ENCODE assay signal across 21 cellular contexts in genomic region chr11:59204736-59205135, GRCh38. TPM values are rescaled to one million over a fixed set of nuclear protein-coding genes. Genes with fewer than 3 reads are reported as not detected.
"Had no signal": no experiment of that assay in that cellular context is flagged by ENCODE, and none has a peak within 500 bp of the region (broad histone marks: within the 10 kb centered on the region; RNA-seq: fewer than 3 reads in every experiment).

No MANE protein-coding gene starts in this region.

- H3K27ac ChIP-seq: ascending aorta, epithelial cell of prostate, right atrium auricular region, suprapubic skin had no signal

- H3K4me3 Mint-ChIP-seq: activated CD4-positive, alpha-beta T cell treated with anti-CD3 and anti-CD28 coated beads, Interleukin-2, amount 10 ng/mL, durations not matched to agents 7 days and 5 days; activated T-cell treated with anti-CD3 and anti-CD28 coated beads, Interleukin-2, amount 50 U/mL, for 72 hours; effector memory CD8-positive, alpha-beta T cell; naive thymus-derived CD4-positive, alpha-beta T cell; T-helper 2 cell treated with Interferon-gamma antibody and Interleukin-4, amounts not matched to agents 5 μg/mL and 100 μg/mL, for 36 hours had no signal

- H3K9me3 Mint-ChIP-seq: activated CD4-positive, alpha-beta T cell treated with anti-CD3 and anti-CD28 coated beads, Interleukin-2, amount 10 ng/mL, durations not matched to agents 7 days and 5 days; activated T-cell treated with anti-CD3 and anti-CD28 coated beads, Interleukin-2, amount 50 U/mL, for 72 hours; effector memory CD8-positive, alpha-beta T cell; naive thymus-derived CD4-positive, alpha-beta T cell; T-helper 2 cell treated with Interferon-gamma antibody and Interleukin-4, amounts not matched to agents 5 μg/mL and 100 μg/mL, for 36 hours had no signal

- H3K4me3 ChIP-seq: ascending aorta, lung, right atrium auricular region, suprapubic skin had no signal

- ATAC-seq: activated T-cell treated with anti-CD3 and anti-CD28 coated beads, Interleukin-2, amount 50 U/mL, for 72 hours; effector memory CD8-positive, alpha-beta T cell; naive thymus-derived CD4-positive, alpha-beta T cell; stimulated activated naive CD8-positive, alpha-beta T cell treated with anti-CD3 and anti-CD28 coated beads, Interleukin-15, Interleukin-2, amounts not matched to agents 100 U/mL and 50 U/mL, for 24 hours had no signal

- H3K4me1 ChIP-seq: right atrium auricular region had no signal

- H3K27me3 ChIP-seq: ascending aorta, right atrium auricular region, suprapubic skin had no signal

- H3K9me3 ChIP-seq: ascending aorta, right atrium auricular region, suprapubic skin had no signal

- H3K27me3 Mint-ChIP-seq: progenitor cell of endocrine pancreas had no signal

- DNase-seq: activated CD4-positive, alpha-beta T cell treated with anti-CD3 and anti-CD28 coated beads, Interleukin-2, amount 10 ng/mL, durations not matched to agents 7 days and 5 days; activated CD8-positive, alpha-beta memory T cell treated with anti-CD3 and anti-CD28 coated beads, Interleukin-2, amount 50 U/mL, for 48 hours; activated T-cell treated with anti-CD3 and anti-CD28 coated beads, Interleukin-2, amount 50 U/mL, for 72 hours; dermis blood vessel endothelial cell; effector memory CD8-positive, alpha-beta T cell; head of caudate nucleus; naive thymus-derived CD4-positive, alpha-beta T cell; small intestine; stimulated activated CD4-positive, alpha-beta T cell treated with anti-CD3 and anti-CD28 coated beads, Interleukin-4, amount 100 ng/mL, for 4 hours; stimulated activated CD8-positive, alpha-beta memory T cell treated with anti-CD3 and anti-CD28 coated beads, Interleukin-4, amount 100 ng/mL, for 48 hours; stimulated activated naive CD8-positive, alpha-beta T cell treated with anti-CD3 and anti-CD28 coated beads, Interleukin-15, Interleukin-2, amounts not matched to agents 100 U/mL and 50 U/mL, for 24 hours; trophoblast cell had no signal

- H3K27ac Mint-ChIP-seq: activated CD4-positive, alpha-beta T cell treated with anti-CD3 and anti-CD28 coated beads, Interleukin-2, amount 10 ng/mL, durations not matched to agents 7 days and 5 days; activated T-cell treated with anti-CD3 and anti-CD28 coated beads, Interleukin-2, amount 50 U/mL, for 72 hours; effector memory CD8-positive, alpha-beta T cell; progenitor cell of endocrine pancreas; T-helper 2 cell treated with Interferon-gamma antibody and Interleukin-4, amounts not matched to agents 5 μg/mL and 100 μg/mL, for 36 hours had no signal

RNA-seq across cellular contexts. Expression of gene MPEG1, which starts 8.0 kb away (rescaled TPM):
- total RNA-seq: activated CD4-positive, alpha-beta T cell treated with anti-CD3 and anti-CD28 coated beads, Interleukin-2, amount 10 ng/mL, durations not matched to agents 7 days and 5 days; bronchial epithelial cell; chondrocyte; dermis blood vessel endothelial cell; progenitor cell of endocrine pancreas had no signal
